8 cellular contexts compared by ENCODE assay signal in genomic region chr17:31216053-31216751, GRCh38.
DNase-seq lines count a peak whose midpoint lies in the region; ATAC-seq and TF ChIP-seq lines count a peak whose summit lies in the region.

No MANE protein-coding gene starts in this region.

- no peaks in the 10 kb centered on the region; the same call in 1 of the 2 replicates for H3K27me3 Mint-ChIP-seq in WTC11 (ENCODE audit: low read depth)
- peaks cover 0 to 2% (median 0%) of the 10 kb centered on the region in 3 donors for H3K27me3 Mint-ChIP-seq in immature natural killer cell (ENCODE audit: low read depth in 3 of 3)

- peaks cover 0 to 40% (median 0%) of the 10 kb centered on the region in 3 donors for H3K36me3 ChIP-seq in tibial nerve

- H3K27ac Mint-ChIP-seq in WTC11 (no peak overlapping the region), immature natural killer cell (no peak overlapping the region)

- no peaks in the 10 kb centered on the region for H3K9me3 ChIP-seq in tibial nerve

- no peak for TF ChIP-seq POLR2A in tibial nerve (IDR thresholded peaks at IDR 0.05)

- H3K9me3 Mint-ChIP-seq in WTC11, result no peaks in the 10 kb centered on the region
- H3K9me3 Mint-ChIP-seq in immature natural killer cell, result no peaks in the 10 kb centered on the region

- no peak overlapping the region for H3K4me3 ChIP-seq in tibial nerve

- no peaks in the 10 kb centered on the region for H3K27me3 ChIP-seq in tibial nerve

- CTCF ChIA-PET in WTC11 (lab: Charles Lee), result interaction anchor here (0.7 to 2.5 kb wide), 7 partner anchors 11 to 385 kb away, joined by 3 to 8 read pairs (median 3); no protein-coding TSS in a partner anchor

- peaks cover 0 to 20% (median 0%) of the 10 kb centered on the region in 4 donors for H3K4me1 ChIP-seq in tibial nerve

- WGBS in tibial nerve, 2 donors, result 35 to 37% methylated on average over 5 of the region's 5 CpGs

- POLR2A ChIA-PET in WTC11 (lab: Charles Lee), result no interaction called here

- peak overlapping the region in 2 of 4 donors; percentile 31 to 35 for H3K27ac ChIP-seq in tibial nerve

- H3K4me3 Mint-ChIP-seq in WTC11, result no peak overlapping the region
- no peak overlapping the region for H3K4me3 Mint-ChIP-seq in immature natural killer cell

- no peak for TF ChIP-seq EP300 in tibial nerve (IDR thresholded peaks at IDR 0.05)

- H3K36me3 Mint-ChIP-seq in WTC11, result peaks cover 4% of the 10 kb centered on the region; the same call in 1 of the 2 replicates
- peaks cover 0 to 21% (median 4%) of the 10 kb centered on the region in 3 donors for H3K36me3 Mint-ChIP-seq in immature natural killer cell

- peak; percentile 19; the same call in 1 of the 2 replicates for TF ChIP-seq CTCF in WTC11 (IDR thresholded peaks at IDR 0.05)
- TF ChIP-seq CTCF in tibial nerve (IDR thresholded peaks at IDR 0.05), result peak; percentile 33 to 69 (median 62)

- DNase-seq in NCI-H510A treated with DMSO at 0.1 percent for 48 hours (lab: John Stamatoyannopoulos, UW) (peak; percentile 26), NCI-H510A (lab: John Stamatoyannopoulos, UW) (no peak), NCI-H1048 (lab: John Stamatoyannopoulos, UW) (peak; percentile 17), WTC11 (ENCODE audit: low spot score) (no peak), immature natural killer cell (peak; percentile 24 to 41 (median 29)), tibial nerve (ENCODE audit: low spot score in 2 of 2) (no peak)

- ATAC-seq in WTC11, result no peak
- ATAC-seq in HG02970 (IDR thresholded peaks at IDR 0.05; ENCODE audit: low FRiP score, unreplicated experiment), result no peak
- no peak for ATAC-seq in GM21723 (IDR thresholded peaks at IDR 0.05; ENCODE audit: unreplicated experiment)

- H3K4me1 Mint-ChIP-seq in WTC11 (no peaks in the 10 kb centered on the region), immature natural killer cell (no peaks in the 10 kb centered on the region)

TF ChIP-seq in WTC11, 78 proteins besides CTCF, POLR2A, EP300 and RAD21:
- no peak for TF ChIP-seq SOX15 (CRISPR knock-in tag; IDR thresholded peaks at IDR 0.05)
TF ChIP-seq in WTC11: peak in this region for 0.

Comparison
In these comparisons a context has a peak if more than half of its experiments do, and no peak if none do; other contexts are left out.
1. DNase-seq: peak in NCI-H510A treated with DMSO at 0.1 percent for 48 hours (single experiment), NCI-H1048 (single experiment) and immature natural killer cell (3 of 3); none in NCI-H510A (single experiment), WTC11 (single experiment) and tibial nerve (0 of 2).